Comparison of ENCODE assay signal across 24 cellular contexts in genomic region chr22:35197071-35197470, GRCh38.
"Had no signal": no experiment of that assay in that cellular context is flagged by ENCODE, and none has a peak within 500 bp of the region (broad histone marks: within the 10 kb centered on the region; RNA-seq: fewer than 3 reads in every experiment).

No MANE protein-coding gene starts in this region.

- H3K9me3 Mint-ChIP-seq: natural killer cell treated with Interleukin-12 subunit alpha and Interleukin-12 subunit beta and Interleukin-15 and Interleukin-18, amount 100 ng/mL, for 72 hours; neural crest cell; stimulated activated effector memory CD8-positive, alpha-beta T cell treated with anti-CD3 and anti-CD28 coated beads, Interleukin-12 subunit alpha, Interleukin-12 subunit beta, amount 100 ng/mL, for 72 hours; stimulated activated naive CD8-positive, alpha-beta T cell treated with anti-CD3 and anti-CD28 coated beads, Interleukin-15, amount 100 ng/mL, for 72 hours; type B pancreatic cell had no signal

- H3K27me3 ChIP-seq: vagina had no signal

- FAIRE-seq: kidney, small intestine had no signal

- DNase-seq: head of caudate nucleus; hippocampal formation; kidney; left ventricle myocardium inferior; mesendoderm; naive thymus-derived CD4-positive, alpha-beta T cell; nucleus accumbens; right cardiac atrium; small intestine; spleen; stimulated activated CD4-positive, alpha-beta T cell treated with anti-CD3 and anti-CD28 coated beads, Interleukin-4, amount 100 ng/mL, for 24 hours; stimulated activated naive CD4-positive, alpha-beta T cell treated with Interleukin-2 at 50 U/mL for 16 hours; stimulated activated naive CD8-positive, alpha-beta T cell treated with anti-CD3 and anti-CD28 coated beads, Interleukin-15, amount 100 ng/mL, for 72 hours; substantia nigra had no signal

- H3K4me1 Mint-ChIP-seq: mesothelial cell of epicardium; neural crest cell; stimulated activated effector memory CD8-positive, alpha-beta T cell treated with anti-CD3 and anti-CD28 coated beads, Interleukin-12 subunit alpha, Interleukin-12 subunit beta, amount 100 ng/mL, for 72 hours; stimulated activated naive CD8-positive, alpha-beta T cell treated with anti-CD3 and anti-CD28 coated beads, Interleukin-15, amount 100 ng/mL, for 72 hours had no signal

- H3K36me3 ChIP-seq: left ventricle myocardium inferior, spleen, tibial nerve, vagina had no signal

- H3K9me3 ChIP-seq: left ventricle myocardium inferior, spleen, tibial nerve, vagina had no signal

- H3K9ac ChIP-seq: parathyroid adenoma had no signal

- H3K4me3 ChIP-seq: left ventricle myocardium inferior, lung, spleen, tibial nerve, vagina had no signal

- H2AFZ ChIP-seq: parathyroid adenoma had no signal

- H3K27ac Mint-ChIP-seq: mesothelial cell of epicardium; naive thymus-derived CD4-positive, alpha-beta T cell; natural killer cell treated with Interleukin-12 subunit alpha and Interleukin-12 subunit beta and Interleukin-15 and Interleukin-18, amount 100 ng/mL, for 72 hours; stimulated activated effector memory CD8-positive, alpha-beta T cell treated with anti-CD3 and anti-CD28 coated beads, Interleukin-12 subunit alpha, Interleukin-12 subunit beta, amount 100 ng/mL, for 72 hours; stimulated activated naive CD8-positive, alpha-beta T cell treated with anti-CD3 and anti-CD28 coated beads, Interleukin-15, amount 100 ng/mL, for 72 hours; type B pancreatic cell had no signal

- H3K79me2 ChIP-seq: parathyroid adenoma had no signal

- ATAC-seq: naive thymus-derived CD4-positive, alpha-beta T cell; natural killer cell treated with Interleukin-12 subunit alpha and Interleukin-12 subunit beta and Interleukin-15 and Interleukin-18, amount 100 ng/mL, for 72 hours; right cardiac atrium; sciatic nerve; stimulated activated effector memory CD8-positive, alpha-beta T cell treated with anti-CD3 and anti-CD28 coated beads, Interleukin-12 subunit alpha, Interleukin-12 subunit beta, amount 100 ng/mL, for 72 hours; stimulated activated naive CD8-positive, alpha-beta T cell treated with anti-CD3 and anti-CD28 coated beads, Interleukin-15, amount 100 ng/mL, for 72 hours had no signal

- H3K36me3 Mint-ChIP-seq: mesothelial cell of epicardium; naive thymus-derived CD4-positive, alpha-beta T cell; natural killer cell treated with Interleukin-12 subunit alpha and Interleukin-12 subunit beta and Interleukin-15 and Interleukin-18, amount 100 ng/mL, for 72 hours; stimulated activated effector memory CD8-positive, alpha-beta T cell treated with anti-CD3 and anti-CD28 coated beads, Interleukin-12 subunit alpha, Interleukin-12 subunit beta, amount 100 ng/mL, for 72 hours; type B pancreatic cell had no signal

- H3K4me3 Mint-ChIP-seq: mesothelial cell of epicardium; naive thymus-derived CD4-positive, alpha-beta T cell; natural killer cell treated with Interleukin-12 subunit alpha and Interleukin-12 subunit beta and Interleukin-15 and Interleukin-18, amount 100 ng/mL, for 72 hours; neural crest cell; stimulated activated effector memory CD8-positive, alpha-beta T cell treated with anti-CD3 and anti-CD28 coated beads, Interleukin-12 subunit alpha, Interleukin-12 subunit beta, amount 100 ng/mL, for 72 hours; stimulated activated naive CD8-positive, alpha-beta T cell treated with anti-CD3 and anti-CD28 coated beads, Interleukin-15, amount 100 ng/mL, for 72 hours; type B pancreatic cell had no signal

- H3K4me1 ChIP-seq: left ventricle myocardium inferior, parathyroid adenoma, spleen, tibial nerve had no signal

- H3K27ac ChIP-seq: left ventricle myocardium inferior, parathyroid adenoma, spleen, tibial nerve, vagina had no signal
